Comparison of ENCODE assay signal across 10 cellular contexts in genomic region chr1:175742790-175743459, GRCh38. TPM values are rescaled to one million over a fixed set of nuclear protein-coding genes. Genes with fewer than 3 reads are reported as not detected.
DNase-seq lines count a peak whose midpoint lies in the region; ATAC-seq and TF ChIP-seq lines count a peak whose summit lies in the region.
"Had no signal": no experiment of that assay in that cellular context is flagged by ENCODE, and none has a peak within 500 bp of the region (broad histone marks: within the 10 kb centered on the region; RNA-seq: fewer than 3 reads in every experiment).

No MANE protein-coding gene starts in this region.

- no peak overlapping the region for H3K9ac ChIP-seq in HUES64 (ENCODE audit: low read depth, low read length)

- H3K4me3 ChIP-seq in HUES64 (ENCODE audit: low read length), result peak overlapping the region; percentile 36
- peak overlapping the region; percentile 21; the same call in 1 of the 2 replicates for H3K4me3 ChIP-seq in iPS-18c (ENCODE audit: insufficient read depth, low read depth, low read length)
- H3K4me3 ChIP-seq: mucosa of descending colon had no signal

- H3K27ac Mint-ChIP-seq in WTC11 (no peak overlapping the region), T-helper 17 cell (no peak overlapping the region)

- no peaks in the 10 kb centered on the region for H3K9me3 ChIP-seq in HUES64 (ENCODE audit: insufficient read depth, low read depth, low read length)
- no peaks in the 10 kb centered on the region for H3K9me3 ChIP-seq in iPS-18c (ENCODE audit: control insufficient read depth, insufficient read depth, low read length)
- no peaks in the 10 kb centered on the region for H3K9me3 ChIP-seq in T-helper 17 cell (ENCODE audit: control insufficient read depth, low read length, poor library complexity, severe bottlenecking)
- H3K9me3 ChIP-seq: mucosa of descending colon had no signal

- in situ Hi-C loops in ACHN (cut with HindIII; ENCODE audit: low pct_ligation_motif_present, low pct_unique_long_range_greater_than_20kb, low sequenced_read_pairs), result no loop called here

- H3K4me1 Mint-ChIP-seq in WTC11 (peaks cover 14% of the 10 kb centered on the region), T-helper 17 cell (no peaks in the 10 kb centered on the region)

- peaks cover 5% of the 10 kb centered on the region for H3K9me3 Mint-ChIP-seq in WTC11

- peaks cover 4% of the 10 kb centered on the region; the same call in 1 of the 2 replicates for H3K4me1 ChIP-seq in HUES64 (ENCODE audit: insufficient read depth, low read length)

- no peak for TF ChIP-seq CTCF in WTC11 (IDR thresholded peaks at IDR 0.05)

- H3K27me3 ChIP-seq in HUES64 (ENCODE audit: insufficient read depth, low read length), result peaks cover 22% of the 10 kb centered on the region

- H3K27me3 Mint-ChIP-seq in WTC11 (ENCODE audit: low read depth) (peaks cover 33% of the 10 kb centered on the region), T-helper 17 cell (peaks cover 22% of the 10 kb centered on the region)

- CTCF ChIA-PET in WTC11 (lab: Charles Lee), result interaction anchor here (0.5 to 3.1 kb wide), 36 partner anchors 12 to 591 kb away, joined by 3 to 35 read pairs (median 4); no protein-coding TSS in a partner anchor

- peak; percentile 89 for ATAC-seq in WTC11
- no peak for ATAC-seq in HG03159 (IDR thresholded peaks at IDR 0.05; ENCODE audit: unreplicated experiment)
- no peak for ATAC-seq in T-helper 17 cell

- no peak overlapping the region for H3K27ac ChIP-seq in HUES64 (ENCODE audit: low read depth, low read length)
- H3K27ac ChIP-seq: HL-60 had no signal

- 35% methylated on average over 17 of the region's 18 CpGs for WGBS in HUES64

- H3K4me3 Mint-ChIP-seq in WTC11 (peak overlapping the region; percentile 59), T-helper 17 cell (no peak overlapping the region)

- POLR2A ChIA-PET in WTC11 (lab: Charles Lee), result no interaction called here

- H3K36me3 ChIP-seq in HUES64 (ENCODE audit: insufficient read depth, low read length), result no peaks in the 10 kb centered on the region

- peak; percentile 63 for DNase-seq in ACHN
- peak; percentile 59 for DNase-seq in WTC11 (ENCODE audit: low spot score)
- DNase-seq in H4 (ENCODE audit: low spot score), result no peak
- DNase-seq in NCI-H82 (lab: John Stamatoyannopoulos, UW), result no peak
- DNase-seq in T-helper 17 cell, result no peak

- H3K36me3 Mint-ChIP-seq in WTC11 (no peaks in the 10 kb centered on the region), T-helper 17 cell (ENCODE audit: low read depth) (no peaks in the 10 kb centered on the region)

TF ChIP-seq in WTC11, 78 proteins besides CTCF, POLR2A, EP300 and RAD21:
- TF ChIP-seq ELF4 (CRISPR knock-in tag; IDR thresholded peaks at IDR 0.05; ENCODE audit: low read depth) (no peak), TEAD1 (CRISPR knock-in tag; IDR thresholded peaks at IDR 0.05) (0 out of 2 replicates have a peak, but pooled peaks have one; percentile 45), ATF6 (CRISPR knock-in tag; IDR thresholded peaks at IDR 0.05) (no peak)

RNA-seq across cellular contexts. Expression of gene TNR, which starts 0.5 kb away (rescaled TPM):
- polyA plus RNA-seq in HUES64 (2013, experiment 1 of 2), result under 0.01 TPM
- 0.19 TPM for polyA plus RNA-seq in HUES64 (2013, experiment 2 of 2)
- total RNA-seq in WTC11 (2021) (0.02 TPM in 2 of 3 replicates, not detected in the other), T-helper 17 cell (under 1 TPM in 1 of 2 donors, not detected in 1; 0.17 TPM)
- total RNA-seq in H4 (2014; rRNA removed; shearing (Covaris generic)), result not detected in 2 replicates

Comparison
In these comparisons a context has a peak if more than half of its experiments do, and no peak if none do; other contexts are left out.
1. DNase-seq: peak in ACHN (single experiment) and WTC11 (single experiment); none in H4 (single experiment), NCI-H82 (single experiment) and T-helper 17 cell (0 of 3).